In genomic region chr2:155456222-155456621, GRCh38 we compare ENCODE assay signal across 24 cellular contexts.
"Had no signal": no experiment of that assay in that cellular context is flagged by ENCODE, and none has a peak within 500 bp of the region (broad histone marks: within the 10 kb centered on the region; RNA-seq: fewer than 3 reads in every experiment).

No MANE protein-coding gene starts in this region.

- H3K4me1 ChIP-seq: esophagus squamous epithelium, gastrocnemius medialis, pancreas, psoas muscle, tibial artery had no signal

- H3K27me3 Mint-ChIP-seq: activated CD4-positive, alpha-beta T cell treated with anti-CD3 and anti-CD28 coated beads, Interleukin-2, amount 10 ng/mL, durations not matched to agents 7 days and 5 days; activated CD8-positive, alpha-beta T cell treated with anti-CD3 and anti-CD28 coated beads for 36 hours; activated naive CD8-positive, alpha-beta T cell treated with anti-CD3 and anti-CD28 coated beads, Interleukin-2, amount 50 U/mL, for 24 hours; central memory CD8-positive, alpha-beta T cell; effector memory CD8-positive, alpha-beta T cell; memory B cell had no signal

- H3K4me3 Mint-ChIP-seq: activated CD4-positive, alpha-beta T cell treated with anti-CD3 and anti-CD28 coated beads, Interleukin-2, amount 10 ng/mL, durations not matched to agents 7 days and 5 days; activated CD8-positive, alpha-beta T cell treated with anti-CD3 and anti-CD28 coated beads for 36 hours; activated naive CD8-positive, alpha-beta T cell treated with anti-CD3 and anti-CD28 coated beads, Interleukin-2, amount 50 U/mL, for 24 hours; activated T-helper 1 cell treated with anti-CD3 and anti-CD28 coated beads, Interleukin-12 subunit alpha, Interleukin-12 subunit beta, Interleukin-2, Interleukin-4 antibody, amounts not matched to agents 30 ng/mL and 10 ng/mL and 1 ng/mL, durations not matched to agents 14 hours and 24 hours and 36 hours; central memory CD8-positive, alpha-beta T cell; effector memory CD8-positive, alpha-beta T cell; memory B cell; nephron; T-helper 1 cell treated with Interleukin-12 subunit alpha and Interleukin-12 subunit beta and Interleukin-4 antibody, amounts not matched to agents 30 μg/mL and 1 μg/mL, for 36 hours had no signal

- H3K36me3 Mint-ChIP-seq: memory B cell had no signal

- H3K9me3 Mint-ChIP-seq: activated CD4-positive, alpha-beta T cell treated with anti-CD3 and anti-CD28 coated beads, Interleukin-2, amount 10 ng/mL, durations not matched to agents 7 days and 5 days; activated CD8-positive, alpha-beta T cell treated with anti-CD3 and anti-CD28 coated beads for 36 hours; activated naive CD8-positive, alpha-beta T cell treated with anti-CD3 and anti-CD28 coated beads, Interleukin-2, amount 50 U/mL, for 24 hours; activated T-helper 1 cell treated with anti-CD3 and anti-CD28 coated beads, Interleukin-12 subunit alpha, Interleukin-12 subunit beta, Interleukin-2, Interleukin-4 antibody, amounts not matched to agents 30 ng/mL and 10 ng/mL and 1 ng/mL, durations not matched to agents 14 hours and 24 hours and 36 hours; memory B cell; nephron; T-helper 1 cell treated with Interleukin-12 subunit alpha and Interleukin-12 subunit beta and Interleukin-4 antibody, amounts not matched to agents 30 μg/mL and 1 μg/mL, for 36 hours had no signal

- H3K9me3 ChIP-seq: esophagus squamous epithelium, gastrocnemius medialis, pancreas, psoas muscle, tibial artery had no signal

- H3K27ac Mint-ChIP-seq: activated CD4-positive, alpha-beta T cell treated with anti-CD3 and anti-CD28 coated beads, Interleukin-2, amount 10 ng/mL, durations not matched to agents 7 days and 5 days; activated CD8-positive, alpha-beta T cell treated with anti-CD3 and anti-CD28 coated beads for 36 hours; activated naive CD8-positive, alpha-beta T cell treated with anti-CD3 and anti-CD28 coated beads, Interleukin-2, amount 50 U/mL, for 24 hours; activated T-helper 1 cell treated with anti-CD3 and anti-CD28 coated beads, Interleukin-12 subunit alpha, Interleukin-12 subunit beta, Interleukin-2, Interleukin-4 antibody, amounts not matched to agents 30 ng/mL and 10 ng/mL and 1 ng/mL, durations not matched to agents 14 hours and 24 hours and 36 hours; effector memory CD8-positive, alpha-beta T cell; memory B cell; nephron; T-helper 1 cell treated with Interleukin-12 subunit alpha and Interleukin-12 subunit beta and Interleukin-4 antibody, amounts not matched to agents 30 μg/mL and 1 μg/mL, for 36 hours had no signal

- H3K4me1 Mint-ChIP-seq: activated CD4-positive, alpha-beta T cell treated with anti-CD3 and anti-CD28 coated beads, Interleukin-2, amount 10 ng/mL, durations not matched to agents 7 days and 5 days; activated naive CD8-positive, alpha-beta T cell treated with anti-CD3 and anti-CD28 coated beads, Interleukin-2, amount 50 U/mL, for 24 hours; central memory CD8-positive, alpha-beta T cell; memory B cell; nephron had no signal

- DNase-seq: activated CD4-positive, alpha-beta T cell treated with anti-CD3 and anti-CD28 coated beads, Interleukin-2, amount 10 ng/mL, durations not matched to agents 7 days and 5 days; activated CD8-positive, alpha-beta T cell treated with anti-CD3 and anti-CD28 coated beads for 36 hours; activated gamma-delta T cell; activated naive CD4-positive, alpha-beta T cell treated with anti-CD3 and anti-CD28 coated beads, Interleukin-2, amount 50 U/mL, for 16 hours; activated naive CD8-positive, alpha-beta T cell treated with anti-CD3 and anti-CD28 coated beads, Interleukin-2, amount 50 U/mL, for 24 hours; brain microvascular endothelial cell; dorsolateral prefrontal cortex; effector memory CD8-positive, alpha-beta T cell; esophagus squamous epithelium; gastrocnemius medialis; head of caudate nucleus; left cardiac atrium; pancreas; psoas muscle; right cardiac atrium; stimulated activated CD4-positive, alpha-beta T cell treated with anti-CD3 and anti-CD28 coated beads, Interleukin-4, amount 100 ng/mL, for 4 hours; stimulated activated naive CD8-positive, alpha-beta T cell treated with anti-CD3 and anti-CD28 coated beads, Interleukin-15, Interleukin-2, amounts not matched to agents 100 U/mL and 50 U/mL, for 24 hours; tibial artery had no signal

- H3K27ac ChIP-seq: brain microvascular endothelial cell, dorsolateral prefrontal cortex, esophagus squamous epithelium, gastrocnemius medialis, pancreas, psoas muscle, tibial artery had no signal

- ATAC-seq: activated CD4-positive, CD25-positive, alpha-beta regulatory T cell treated with anti-CD3 and anti-CD28 coated beads, Interleukin-2, amount 50 U/mL, for 24 hours; activated CD8-positive, alpha-beta T cell treated with anti-CD3 and anti-CD28 coated beads for 36 hours; activated naive CD8-positive, alpha-beta T cell treated with anti-CD3 and anti-CD28 coated beads, Interleukin-2, amount 50 U/mL, for 24 hours; effector memory CD8-positive, alpha-beta T cell; gastrocnemius medialis; left cardiac atrium; pancreas; psoas muscle; right cardiac atrium; stimulated activated naive CD8-positive, alpha-beta T cell treated with anti-CD3 and anti-CD28 coated beads, Interleukin-15, Interleukin-2, amounts not matched to agents 100 U/mL and 50 U/mL, for 24 hours had no signal

- H3K27me3 ChIP-seq: brain microvascular endothelial cell, dorsolateral prefrontal cortex, esophagus squamous epithelium, gastrocnemius medialis, pancreas, tibial artery had no signal
